In the genomic region with DNA sequence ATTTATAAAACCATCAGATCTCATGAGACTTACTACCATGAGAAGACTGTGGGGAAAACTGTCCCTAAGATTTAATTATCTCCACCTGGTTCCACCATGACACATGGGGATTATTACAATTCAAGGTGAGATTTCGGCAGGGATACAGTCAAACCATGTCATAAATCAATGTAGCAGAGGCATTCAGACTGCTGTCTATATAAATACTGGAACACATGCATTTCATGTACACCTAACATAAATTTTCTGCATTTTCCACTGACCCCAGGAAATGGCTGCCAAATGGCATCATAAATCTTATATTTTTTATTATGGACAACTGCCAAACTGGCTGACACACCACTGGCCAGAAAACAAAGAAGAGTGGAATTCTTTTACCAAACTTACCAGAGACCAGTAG, we compare ENCODE assay signal across 20 cellular contexts.
DNase-seq lines count a peak whose midpoint lies in the region; ATAC-seq and TF ChIP-seq lines count a peak whose summit lies in the region.
"Had no signal": no experiment of that assay in that cellular context is flagged by ENCODE, and none has a peak within 500 bp of the region (broad histone marks: within the 10 kb centered on the region; RNA-seq: fewer than 3 reads in every experiment).

No MANE protein-coding gene starts in this region.

- H3K9me3 ChIP-seq in RWPE2 (ENCODE audit: severe bottlenecking) (no peaks in the 10 kb centered on the region), thyroid gland (no peaks in the 10 kb centered on the region)
- H3K9me3 ChIP-seq: BE2C, BLaER1, Caco-2 had no signal

- ATAC-seq in RWPE2 (ENCODE audit: low read depth): peak; percentile 17; the same call in 1 of the 3 replicates
- ATAC-seq in activated T-cell treated with anti-CD3 and anti-CD28 coated beads, Interleukin-2, amount 50 U/mL, for 4 hours: no peak

- TF ChIP-seq POLR2A in thyroid gland (IDR thresholded peaks at IDR 0.05): no peak

- no peak overlapping the region for H3K4me3 Mint-ChIP-seq in activated T-cell treated with anti-CD3 and anti-CD28 coated beads, Interleukin-2, amount 50 U/mL, for 4 hours
- H3K4me3 Mint-ChIP-seq: CD14-positive monocyte; CD4-positive, alpha-beta memory T cell; CD4-positive, CD25-positive, alpha-beta regulatory T cell; CD8-positive, alpha-beta memory T cell had no signal

- peaks cover 15% of the 10 kb centered on the region for H3K9me3 Mint-ChIP-seq in activated T-cell treated with anti-CD3 and anti-CD28 coated beads, Interleukin-2, amount 50 U/mL, for 4 hours

- H3K27ac ChIP-seq in RWPE2 (ENCODE audit: poor library complexity, severe bottlenecking) (no peak overlapping the region), thyroid gland (no peak overlapping the region)
- H3K27ac ChIP-seq: BLaER1 had no signal

- H3K4me1 ChIP-seq in RWPE2 (ENCODE audit: insufficient read depth, poor library complexity, severe bottlenecking) (no peaks in the 10 kb centered on the region), thyroid gland (no peaks in the 10 kb centered on the region)
- H3K4me1 ChIP-seq: BE2C, BLaER1, Caco-2 had no signal

- H3K36me3 Mint-ChIP-seq in activated T-cell treated with anti-CD3 and anti-CD28 coated beads, Interleukin-2, amount 50 U/mL, for 4 hours (ENCODE audit: insufficient read depth): no peaks in the 10 kb centered on the region
- H3K36me3 Mint-ChIP-seq: CD14-positive monocyte; CD4-positive, alpha-beta memory T cell; CD4-positive, CD25-positive, alpha-beta regulatory T cell; CD8-positive, alpha-beta memory T cell had no signal

- no peak overlapping the region for H3K4me3 ChIP-seq in RWPE2 (ENCODE audit: severe bottlenecking)
- no peak overlapping the region for H3K4me3 ChIP-seq in thyroid gland (replicated peaks in 1 of 3)
- H3K4me3 ChIP-seq: BLaER1 had no signal

- DNase-seq in HT1080 (ENCODE audit: low read depth) (peak; percentile 22), NCI-H226 (peak; percentile 15), RWPE2 (ENCODE audit: low spot score) (no peak), HCEC 1CT (no peak), NCI-H2107 (lab: John Stamatoyannopoulos, UW) (no peak), thyroid gland (no peak)
- DNase-seq in activated T-cell treated with anti-CD3 and anti-CD28 coated beads, Interleukin-2, amount 50 U/mL, for 4 hours: no peak
- DNase-seq: 8988T; ACHN; BE2C; C1 segment of cervical spinal cord; Caco-2; Calu3; CD4-positive, alpha-beta memory T cell; CD4-positive, CD25-positive, alpha-beta regulatory T cell; CD8-positive, alpha-beta memory T cell; DMS79 treated with DMSO at 0.1 percent for 48 hours; GF-D8 had no signal

- no peaks in the 10 kb centered on the region for H3K27me3 ChIP-seq in RWPE2 (ENCODE audit: insufficient read depth, poor library complexity, severe bottlenecking)
- H3K27me3 ChIP-seq in thyroid gland: no peaks in the 10 kb centered on the region
- H3K27me3 ChIP-seq: BE2C, BLaER1 had no signal

- TF ChIP-seq CTCF in RWPE2 (IDR thresholded peaks at IDR 0.05; ENCODE audit: poor library complexity, severe bottlenecking) (no peak), thyroid gland (IDR thresholded peaks at IDR 0.05) (no peak)

- H3K36me3 ChIP-seq in RWPE2 (ENCODE audit: low read depth) (no peaks in the 10 kb centered on the region), thyroid gland (no peaks in the 10 kb centered on the region)
- H3K36me3 ChIP-seq: BE2C, BLaER1 had no signal

- H3K27me3 Mint-ChIP-seq in activated T-cell treated with anti-CD3 and anti-CD28 coated beads, Interleukin-2, amount 50 U/mL, for 4 hours (ENCODE audit: low read depth): no peaks in the 10 kb centered on the region
- H3K27me3 Mint-ChIP-seq: CD4-positive, alpha-beta memory T cell; CD4-positive, CD25-positive, alpha-beta regulatory T cell; CD8-positive, alpha-beta memory T cell had no signal

- intact Hi-C loops in thyroid gland (cut with DNase I): no loop called here

- WGBS in thyroid gland, 2 donors: 78 to 80% methylated on average over 1 of the region's 1 CpG

- H3K4me1 Mint-ChIP-seq in activated T-cell treated with anti-CD3 and anti-CD28 coated beads, Interleukin-2, amount 50 U/mL, for 4 hours (ENCODE audit: low read depth): no peaks in the 10 kb centered on the region
- H3K4me1 Mint-ChIP-seq: CD14-positive monocyte; CD4-positive, alpha-beta memory T cell; CD4-positive, CD25-positive, alpha-beta regulatory T cell; CD8-positive, alpha-beta memory T cell had no signal

Comparison
In these comparisons a context has a peak if more than half of its experiments do, and no peak if none do; other contexts are left out.
1. DNase-seq: peak in HT1080 (single experiment) and NCI-H226 (single experiment); none in RWPE2 (single experiment), HCEC 1CT (single experiment), NCI-H2107 (single experiment), thyroid gland (0 of 2) and activated T-cell treated with anti-CD3 and anti-CD28 coated beads, Interleukin-2, amount 50 U/mL, for 4 hours (single experiment).